Comparison of ENCODE assay signal across 20 cellular contexts in genomic region chr7:156579566-156579965, GRCh38.
"Had no signal": no experiment of that assay in that cellular context is flagged by ENCODE, and none has a peak within 500 bp of the region (broad histone marks: within the 10 kb centered on the region; RNA-seq: fewer than 3 reads in every experiment).

No MANE protein-coding gene starts in this region.

- H3K4me1 Mint-ChIP-seq: activated naive CD8-positive, alpha-beta T cell treated with anti-CD3 and anti-CD28 coated beads for 36 hours; stimulated activated memory B cell treated with anti-CD40 and anti-IgM and Interleukin-4, amounts not matched to agents 10 μg/mL and 1 μg/mL and 100 μg/mL, for 72 hours; T-cell had no signal

- ATAC-seq: esophagus mucosa; pancreas; sciatic nerve; stimulated activated memory B cell treated with anti-CD40 and anti-IgM and Interleukin-4, amounts not matched to agents 10 μg/mL and 1 μg/mL and 100 μg/mL, for 72 hours; T-cell had no signal

- H3K9me3 Mint-ChIP-seq: activated naive CD8-positive, alpha-beta T cell treated with anti-CD3 and anti-CD28 coated beads for 36 hours; T-cell had no signal

- H3K27me3 ChIP-seq: pancreas, upper lobe of left lung had no signal

- H3K36me3 Mint-ChIP-seq: activated naive CD8-positive, alpha-beta T cell treated with anti-CD3 and anti-CD28 coated beads for 36 hours; stimulated activated memory B cell treated with anti-CD40 and anti-IgM and Interleukin-4, amounts not matched to agents 10 μg/mL and 1 μg/mL and 100 μg/mL, for 72 hours; T-cell had no signal

- H3K9me3 ChIP-seq: pancreas, thoracic aorta, upper lobe of left lung had no signal

- DNase-seq: activated CD4-positive, alpha-beta T cell treated with anti-CD3 and anti-CD28 coated beads for 4 hours; activated CD4-positive, alpha-beta T cell treated with anti-CD3 and anti-CD28 coated beads, Interleukin-2, amount 50 U/mL, for 48 hours; activated CD4-positive, CD25-positive, alpha-beta regulatory T cell; activated naive CD4-positive, alpha-beta T cell treated with Interleukin-2 at 50 U/mL for 16 hours; activated naive CD8-positive, alpha-beta T cell treated with anti-CD3 and anti-CD28 coated beads for 36 hours; activated T-cell treated with anti-CD3 and anti-CD28 coated beads, Interleukin-2, amount 50 U/mL, for 48 hours; effector CD4-positive, alpha-beta T cell; foreskin melanocyte; glutamatergic neuron; pancreas; small intestine; stimulated activated CD4-positive, alpha-beta T cell treated with anti-CD3 and anti-CD28 coated beads, Interleukin-15, amount 100 ng/mL, for 24 hours; T-cell; T-helper 9 cell; upper lobe of left lung had no signal

- H3K27ac Mint-ChIP-seq: activated naive CD8-positive, alpha-beta T cell treated with anti-CD3 and anti-CD28 coated beads for 36 hours; nephron; stimulated activated memory B cell treated with anti-CD40 and anti-IgM and Interleukin-4, amounts not matched to agents 10 μg/mL and 1 μg/mL and 100 μg/mL, for 72 hours; T-cell had no signal

- H3K4me3 ChIP-seq: pancreas, thoracic aorta, upper lobe of left lung had no signal

- H3K27ac ChIP-seq: pancreas, thoracic aorta, upper lobe of left lung had no signal

- H3K36me3 ChIP-seq: pancreas, thoracic aorta, upper lobe of left lung had no signal

- H3K4me1 ChIP-seq: pancreas, upper lobe of left lung had no signal

- H3K4me3 Mint-ChIP-seq: activated naive CD8-positive, alpha-beta T cell treated with anti-CD3 and anti-CD28 coated beads for 36 hours; nephron; stimulated activated memory B cell treated with anti-CD40 and anti-IgM and Interleukin-4, amounts not matched to agents 10 μg/mL and 1 μg/mL and 100 μg/mL, for 72 hours; T-cell had no signal
